ENCODE assay signal across 23 cellular contexts in genomic region chr14:63200767-63201166, GRCh38. TPM values are rescaled to one million over a fixed set of nuclear protein-coding genes. Genes with fewer than 3 reads are reported as not detected.
"Had no signal": no experiment of that assay in that cellular context is flagged by ENCODE, and none has a peak within 500 bp of the region (broad histone marks: within the 10 kb centered on the region; RNA-seq: fewer than 3 reads in every experiment).

No MANE protein-coding gene starts in this region.

- H3K27me3 ChIP-seq: esophagus squamous epithelium, heart right ventricle, tibial artery, uterus had no signal

- H3K27ac ChIP-seq: esophagus squamous epithelium, prostate gland, spleen, tibial artery, uterus, VCaP had no signal

- H3K4me3 Mint-ChIP-seq: activated CD4-positive, alpha-beta memory T cell treated with anti-CD3 and anti-CD28 coated beads, Interleukin-2, amount 10 ng/mL, durations not matched to agents 7 days and 5 days; activated CD4-positive, alpha-beta T cell treated with anti-CD3 and anti-CD28 coated beads, Interleukin-2, amount 10 ng/mL, durations not matched to agents 24 days and 14 days; activated naive CD4-positive, alpha-beta T cell treated with anti-CD3 and anti-CD28 coated beads, Interleukin-2, amount 10 ng/mL, durations not matched to agents 7 days and 5 days; activated naive CD8-positive, alpha-beta T cell treated with anti-CD3 and anti-CD28 coated beads, Interleukin-2, amount 50 U/mL, for 24 hours; natural killer cell; stimulated activated naive CD8-positive, alpha-beta T cell treated with anti-CD3 and anti-CD28 coated beads, Interleukin-15, Interleukin-2, amounts not matched to agents 100 ng/mL and 50 ng/mL, for 24 hours had no signal

- H3K4me3 ChIP-seq: esophagus squamous epithelium, heart right ventricle, lung, prostate gland, spleen, tibial artery, uterus had no signal

- H3K27me3 Mint-ChIP-seq: activated CD4-positive, alpha-beta memory T cell treated with anti-CD3 and anti-CD28 coated beads, Interleukin-2, amount 10 ng/mL, durations not matched to agents 7 days and 5 days; activated naive CD4-positive, alpha-beta T cell treated with anti-CD3 and anti-CD28 coated beads, Interleukin-2, amount 10 ng/mL, durations not matched to agents 7 days and 5 days had no signal

- ATAC-seq: activated CD4-positive, CD25-positive, alpha-beta regulatory T cell treated with anti-CD3 and anti-CD28 coated beads, Interleukin-2, amount 50 U/mL, for 24 hours; activated naive CD8-positive, alpha-beta T cell treated with anti-CD3 and anti-CD28 coated beads, Interleukin-2, amount 50 U/mL, for 24 hours; left lobe of liver; natural killer cell had no signal

- H3K4me1 ChIP-seq: prostate gland had no signal

- H3K36me3 Mint-ChIP-seq: activated naive CD4-positive, alpha-beta T cell treated with anti-CD3 and anti-CD28 coated beads, Interleukin-2, amount 10 ng/mL, durations not matched to agents 7 days and 5 days; natural killer cell had no signal

- H3K4me1 Mint-ChIP-seq: activated CD4-positive, alpha-beta memory T cell treated with anti-CD3 and anti-CD28 coated beads, Interleukin-2, amount 10 ng/mL, durations not matched to agents 7 days and 5 days; activated CD4-positive, alpha-beta T cell treated with anti-CD3 and anti-CD28 coated beads, Interleukin-2, amount 10 ng/mL, durations not matched to agents 24 days and 14 days; activated naive CD4-positive, alpha-beta T cell treated with anti-CD3 and anti-CD28 coated beads, Interleukin-2, amount 10 ng/mL, durations not matched to agents 7 days and 5 days; activated naive CD8-positive, alpha-beta T cell treated with anti-CD3 and anti-CD28 coated beads, Interleukin-2, amount 50 U/mL, for 24 hours; natural killer cell had no signal

- H3K27ac Mint-ChIP-seq: activated CD4-positive, alpha-beta memory T cell treated with anti-CD3 and anti-CD28 coated beads, Interleukin-2, amount 10 ng/mL, durations not matched to agents 7 days and 5 days; activated CD4-positive, alpha-beta T cell treated with anti-CD3 and anti-CD28 coated beads, Interleukin-2, amount 10 ng/mL, durations not matched to agents 24 days and 14 days; activated naive CD4-positive, alpha-beta T cell treated with anti-CD3 and anti-CD28 coated beads, Interleukin-2, amount 10 ng/mL, durations not matched to agents 7 days and 5 days; activated naive CD8-positive, alpha-beta T cell treated with anti-CD3 and anti-CD28 coated beads, Interleukin-2, amount 50 U/mL, for 24 hours; natural killer cell; stimulated activated naive CD8-positive, alpha-beta T cell treated with anti-CD3 and anti-CD28 coated beads, Interleukin-15, Interleukin-2, amounts not matched to agents 100 ng/mL and 50 ng/mL, for 24 hours had no signal

- H3K9me3 Mint-ChIP-seq: activated CD4-positive, alpha-beta memory T cell treated with anti-CD3 and anti-CD28 coated beads, Interleukin-2, amount 10 ng/mL, durations not matched to agents 7 days and 5 days; activated CD4-positive, alpha-beta T cell treated with anti-CD3 and anti-CD28 coated beads, Interleukin-2, amount 10 ng/mL, durations not matched to agents 24 days and 14 days; activated naive CD4-positive, alpha-beta T cell treated with anti-CD3 and anti-CD28 coated beads, Interleukin-2, amount 10 ng/mL, durations not matched to agents 7 days and 5 days; stimulated activated naive CD8-positive, alpha-beta T cell treated with anti-CD3 and anti-CD28 coated beads, Interleukin-15, Interleukin-2, amounts not matched to agents 100 ng/mL and 50 ng/mL, for 24 hours had no signal

- DNase-seq: activated CD4-positive, alpha-beta memory T cell treated with anti-CD3 and anti-CD28 coated beads, Interleukin-2, amount 10 ng/mL, durations not matched to agents 7 days and 5 days; activated CD4-positive, alpha-beta T cell treated with anti-CD3 and anti-CD28 coated beads, Interleukin-2, amount 10 ng/mL, durations not matched to agents 24 days and 14 days; activated effector memory CD4-positive, alpha-beta T cell treated with anti-CD3 and anti-CD28 coated beads, Interleukin-2, amount 50 U/mL, for 16 hours; activated naive CD4-positive, alpha-beta T cell treated with anti-CD3 and anti-CD28 coated beads, Interleukin-2, amount 10 ng/mL, durations not matched to agents 7 days and 5 days; activated naive CD8-positive, alpha-beta T cell treated with anti-CD3 and anti-CD28 coated beads, Interleukin-2, amount 50 U/mL, for 24 hours; caudate nucleus; effector memory CD4-positive, alpha-beta T cell; esophagus squamous epithelium; midbrain; natural killer cell; spleen; stimulated activated CD4-positive, alpha-beta T cell treated with anti-CD3 and anti-CD28 coated beads, Interleukin-4, amount 100 ng/mL, for 24 hours; substantia nigra; tibial artery; uterus had no signal

- H3K36me3 ChIP-seq: esophagus squamous epithelium, heart right ventricle, prostate gland, spleen, tibial artery, uterus had no signal

- H3K9me3 ChIP-seq: esophagus squamous epithelium, heart right ventricle, prostate gland, spleen, tibial artery, uterus had no signal

RNA-seq across cellular contexts. Expression of gene RHOJ, which starts 3.5 kb away (rescaled TPM):
- total RNA-seq: activated CD4-positive, alpha-beta memory T cell treated with anti-CD3 and anti-CD28 coated beads, Interleukin-2, amount 10 ng/mL, durations not matched to agents 7 days and 5 days; activated CD4-positive, alpha-beta T cell treated with anti-CD3 and anti-CD28 coated beads, Interleukin-2, amount 10 ng/mL, durations not matched to agents 24 days and 14 days; natural killer cell; T-helper 2 cell treated with Interferon-gamma antibody and Interleukin-4, amounts not matched to agents 100 ng/mL and 5 ng/mL, for 36 hours had no signal
